ENCODE assay signal across 2 cellular contexts in the genomic region with DNA sequence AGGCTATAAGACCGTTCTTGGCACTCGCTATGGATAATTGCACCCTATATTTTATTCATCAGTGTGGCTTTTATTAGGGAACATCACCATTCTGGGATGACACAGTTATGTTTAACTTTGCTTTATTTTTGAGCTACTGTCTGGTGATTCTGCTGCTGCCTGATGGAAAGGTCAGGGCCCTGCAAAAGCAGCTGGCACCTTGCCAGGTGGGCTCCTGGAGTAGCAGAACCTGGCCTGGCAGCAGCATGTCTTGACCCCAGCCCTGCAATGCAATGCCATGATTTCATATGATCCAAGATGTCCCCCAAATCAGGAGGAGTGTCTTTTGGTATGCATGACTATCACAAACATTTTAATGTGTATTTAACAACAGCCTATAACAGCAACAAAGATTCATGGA.
TF ChIP-seq lines count a peak whose summit lies in the region.

No MANE protein-coding gene starts in this region.

TF ChIP-seq in SK-N-SH treated with all-trans-retinoic acid at 6 μM for 48 hours, 23 proteins besides CTCF, POLR2A, EP300 and RAD21 (continued from another document):
- no peak for TF ChIP-seq ZFP30 (CRISPR knock-in tag; IDR thresholded peaks at IDR 0.05)
- no peak for TF ChIP-seq ZFP3 (CRISPR knock-in tag; IDR thresholded peaks at IDR 0.05)
- TF ChIP-seq, protein P1, sequence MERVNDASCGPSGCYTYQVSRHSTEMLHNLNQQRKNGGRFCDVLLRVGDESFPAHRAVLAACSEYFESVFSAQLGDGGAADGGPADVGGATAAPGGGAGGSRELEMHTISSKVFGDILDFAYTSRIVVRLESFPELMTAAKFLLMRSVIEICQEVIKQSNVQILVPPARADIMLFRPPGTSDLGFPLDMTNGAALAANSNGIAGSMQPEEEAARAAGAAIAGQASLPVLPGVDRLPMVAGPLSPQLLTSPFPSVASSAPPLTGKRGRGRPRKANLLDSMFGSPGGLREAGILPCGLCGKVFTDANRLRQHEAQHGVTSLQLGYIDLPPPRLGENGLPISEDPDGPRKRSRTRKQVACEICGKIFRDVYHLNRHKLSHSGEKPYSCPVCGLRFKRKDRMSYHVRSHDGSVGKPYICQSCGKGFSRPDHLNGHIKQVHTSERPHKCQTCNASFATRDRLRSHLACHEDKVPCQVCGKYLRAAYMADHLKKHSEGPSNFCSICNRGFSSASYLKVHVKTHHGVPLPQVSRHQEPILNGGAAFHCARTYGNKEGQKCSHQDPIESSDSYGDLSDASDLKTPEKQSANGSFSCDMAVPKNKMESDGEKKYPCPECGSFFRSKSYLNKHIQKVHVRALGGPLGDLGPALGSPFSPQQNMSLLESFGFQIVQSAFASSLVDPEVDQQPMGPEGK (CRISPR knock-in tag; IDR thresholded peaks at IDR 0.05; ENCODE audit: borderline replicate concordance): no peak
- TF ChIP-seq ZNF8 (CRISPR knock-in tag; IDR thresholded peaks at IDR 0.05): no peak
- TF ChIP-seq, protein P2, sequence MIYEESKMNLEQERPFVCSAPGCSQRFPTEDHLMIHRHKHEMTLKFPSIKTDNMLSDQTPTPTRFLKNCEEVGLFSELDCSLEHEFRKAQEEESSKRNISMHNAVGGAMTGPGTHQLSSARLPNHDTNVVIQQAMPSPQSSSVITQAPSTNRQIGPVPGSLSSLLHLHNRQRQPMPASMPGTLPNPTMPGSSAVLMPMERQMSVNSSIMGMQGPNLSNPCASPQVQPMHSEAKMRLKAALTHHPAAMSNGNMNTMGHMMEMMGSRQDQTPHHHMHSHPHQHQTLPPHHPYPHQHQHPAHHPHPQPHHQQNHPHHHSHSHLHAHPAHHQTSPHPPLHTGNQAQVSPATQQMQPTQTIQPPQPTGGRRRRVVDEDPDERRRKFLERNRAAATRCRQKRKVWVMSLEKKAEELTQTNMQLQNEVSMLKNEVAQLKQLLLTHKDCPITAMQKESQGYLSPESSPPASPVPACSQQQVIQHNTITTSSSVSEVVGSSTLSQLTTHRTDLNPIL (CRISPR knock-in tag; IDR thresholded peaks at IDR 0.05; ENCODE audit: low read depth): no peak
- TF ChIP-seq, protein P3, sequence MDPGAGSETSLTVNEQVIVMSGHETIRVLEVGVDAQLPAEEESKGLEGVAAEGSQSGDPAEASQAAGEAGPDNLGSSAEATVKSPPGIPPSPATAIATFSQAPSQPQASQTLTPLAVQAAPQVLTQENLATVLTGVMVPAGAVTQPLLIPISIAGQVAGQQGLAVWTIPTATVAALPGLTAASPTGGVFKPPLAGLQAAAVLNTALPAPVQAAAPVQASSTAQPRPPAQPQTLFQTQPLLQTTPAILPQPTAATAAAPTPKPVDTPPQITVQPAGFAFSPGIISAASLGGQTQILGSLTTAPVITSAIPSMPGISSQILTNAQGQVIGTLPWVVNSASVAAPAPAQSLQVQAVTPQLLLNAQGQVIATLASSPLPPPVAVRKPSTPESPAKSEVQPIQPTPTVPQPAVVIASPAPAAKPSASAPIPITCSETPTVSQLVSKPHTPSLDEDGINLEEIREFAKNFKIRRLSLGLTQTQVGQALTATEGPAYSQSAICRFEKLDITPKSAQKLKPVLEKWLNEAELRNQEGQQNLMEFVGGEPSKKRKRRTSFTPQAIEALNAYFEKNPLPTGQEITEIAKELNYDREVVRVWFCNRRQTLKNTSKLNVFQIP (CRISPR knock-in tag; IDR thresholded peaks at IDR 0.05; ENCODE audit: borderline replicate concordance, low read depth): no peak
- TF ChIP-seq, protein P4, sequence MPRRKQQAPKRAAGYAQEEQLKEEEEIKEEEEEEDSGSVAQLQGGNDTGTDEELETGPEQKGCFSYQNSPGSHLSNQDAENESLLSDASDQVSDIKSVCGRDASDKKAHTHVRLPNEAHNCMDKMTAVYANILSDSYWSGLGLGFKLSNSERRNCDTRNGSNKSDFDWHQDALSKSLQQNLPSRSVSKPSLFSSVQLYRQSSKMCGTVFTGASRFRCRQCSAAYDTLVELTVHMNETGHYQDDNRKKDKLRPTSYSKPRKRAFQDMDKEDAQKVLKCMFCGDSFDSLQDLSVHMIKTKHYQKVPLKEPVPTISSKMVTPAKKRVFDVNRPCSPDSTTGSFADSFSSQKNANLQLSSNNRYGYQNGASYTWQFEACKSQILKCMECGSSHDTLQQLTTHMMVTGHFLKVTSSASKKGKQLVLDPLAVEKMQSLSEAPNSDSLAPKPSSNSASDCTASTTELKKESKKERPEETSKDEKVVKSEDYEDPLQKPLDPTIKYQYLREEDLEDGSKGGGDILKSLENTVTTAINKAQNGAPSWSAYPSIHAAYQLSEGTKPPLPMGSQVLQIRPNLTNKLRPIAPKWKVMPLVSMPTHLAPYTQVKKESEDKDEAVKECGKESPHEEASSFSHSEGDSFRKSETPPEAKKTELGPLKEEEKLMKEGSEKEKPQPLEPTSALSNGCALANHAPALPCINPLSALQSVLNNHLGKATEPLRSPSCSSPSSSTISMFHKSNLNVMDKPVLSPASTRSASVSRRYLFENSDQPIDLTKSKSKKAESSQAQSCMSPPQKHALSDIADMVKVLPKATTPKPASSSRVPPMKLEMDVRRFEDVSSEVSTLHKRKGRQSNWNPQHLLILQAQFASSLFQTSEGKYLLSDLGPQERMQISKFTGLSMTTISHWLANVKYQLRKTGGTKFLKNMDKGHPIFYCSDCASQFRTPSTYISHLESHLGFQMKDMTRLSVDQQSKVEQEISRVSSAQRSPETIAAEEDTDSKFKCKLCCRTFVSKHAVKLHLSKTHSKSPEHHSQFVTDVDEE (CRISPR knock-in tag; IDR thresholded peaks at IDR 0.05): no peak
- no peak for TF ChIP-seq CSDC2 (CRISPR knock-in tag; IDR thresholded peaks at IDR 0.05)
- no peak for TF ChIP-seq ISL1 (CRISPR knock-in tag; IDR thresholded peaks at IDR 0.05)

TF ChIP-seq in K562, 482 proteins besides CTCF, POLR2A, EP300 and RAD21 (continued from another document):
- peak; percentile 76 for TF ChIP-seq NFIC (IDR thresholded peaks at IDR 0.05)
